ENCODE assay signal across 22 cellular contexts in the genomic region with DNA sequence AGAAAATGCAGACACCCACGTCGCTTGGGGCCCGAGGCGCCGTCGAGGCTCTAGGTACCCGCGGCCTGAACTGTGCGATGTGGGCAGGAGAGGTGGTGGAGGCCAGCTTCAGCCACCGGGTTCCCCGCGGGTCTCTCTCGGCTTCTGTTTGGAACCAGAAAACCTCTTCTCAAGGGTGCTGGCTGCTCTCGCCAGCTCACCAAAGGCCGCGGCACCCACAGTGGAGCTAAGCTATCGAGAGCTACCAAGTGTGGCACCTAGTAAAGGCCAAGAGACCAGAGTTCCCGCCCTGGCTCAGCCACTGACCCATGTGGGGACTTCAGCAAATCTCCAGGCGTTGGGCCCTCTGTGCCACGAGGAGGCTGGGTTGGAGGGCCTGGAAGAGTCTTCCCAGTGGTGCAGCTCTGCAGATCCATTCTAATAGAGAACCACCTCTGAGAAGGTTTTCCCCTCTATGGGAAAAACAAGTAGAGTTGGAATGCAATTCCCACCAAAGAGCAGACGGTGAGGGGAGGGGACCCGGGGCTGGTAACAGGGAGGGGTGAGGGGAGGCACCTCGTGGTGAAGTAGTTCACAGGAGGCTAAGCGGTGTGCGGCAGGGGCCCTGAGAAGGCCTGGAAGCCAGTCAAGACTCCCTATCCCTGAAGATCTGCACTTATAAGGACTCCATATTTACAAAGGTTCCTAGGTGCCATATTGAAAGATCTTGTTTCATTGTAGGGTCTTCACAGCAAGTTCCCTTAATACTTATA. TPM values are rescaled to one million over a fixed set of nuclear protein-coding genes. Genes with fewer than 3 reads are reported as not detected.
A peak's percentile ranks its signal among the peaks of the same experiment; 100 is the strongest.
DNase-seq lines count a peak whose midpoint lies in the region; ATAC-seq, FAIRE-seq and TF ChIP-seq lines count a peak whose summit lies in the region.
"Had no signal": no experiment of that assay in that cellular context is flagged by ENCODE, and none has a peak within 500 bp of the region (broad histone marks: within the 10 kb centered on the region; RNA-seq: fewer than 3 reads in every experiment).

No MANE protein-coding gene starts in this region.

- TF ChIP-seq RAD21 in K562 (CRISPR knock-in tag; conservative IDR thresholded peaks at IDR 0.05 in 1 of 2, IDR thresholded peaks at IDR 0.05 in 1 of 2) (no peak), H1 (IDR thresholded peaks at IDR 0.05 in 1 of 2, conservative IDR thresholded peaks at IDR 0.05 in 1 of 2; ENCODE audit: low read depth in 2 of 2, low read length in 2 of 2) (no peak)

- POLR2A ChIA-PET in K562 (lab: Yijun Ruan, JAX) (no interaction called here), H1 (lab: Charles Lee; ENCODE audit: partially characterized antibody) (no interaction called here)

- no peak overlapping the region for H2BK12ac ChIP-seq in H1 (ENCODE audit: low read depth, low read length)

- H3K56ac ChIP-seq in H1 (replicated peaks; ENCODE audit: insufficient read length, low read depth, low read length) = no peak overlapping the region

- CTCF ChIA-PET in K562 (lab: Yijun Ruan, JAX; ENCODE audit: low intra/inter-chr PET ratio) = no interaction called here
- CTCF ChIA-PET in H1 (lab: Charles Lee; ENCODE audit: partially characterized antibody) = interaction anchor here (0.6 to 0.8 kb wide), 2 partner anchors 13 to 45 kb away, joined by 3 read pairs; no protein-coding TSS in a partner anchor

- H3K23ac ChIP-seq in H1 (ENCODE audit: insufficient read length) = no peak overlapping the region

- no peak overlapping the region for H4K91ac ChIP-seq in H1 (replicated peaks; ENCODE audit: insufficient read length, low read length)

- H4K20me1 ChIP-seq in K562 (replicated peaks; ENCODE audit: control insufficient read depth, insufficient read depth, low read length) = no peaks in the 10 kb centered on the region
- no peaks in the 10 kb centered on the region for H4K20me1 ChIP-seq in H1 (replicated peaks in 1 of 2; ENCODE audit: control insufficient read depth in 1 of 2, insufficient read depth in 2 of 2, low read length in 2 of 2)
- H4K20me1 ChIP-seq: BLaER1 treated with 17β-estradiol and CSF1 and Interleukin-3, amounts not matched to agents 10 nM and 100 nM had no signal

- in situ Hi-C loops in K562 (cut with MboI) = no loop called here

- no peak for TF ChIP-seq POLR2A in K562 (conservative IDR thresholded peaks at IDR 0.05)
- no peak for TF ChIP-seq POLR2A in H1 (IDR thresholded peaks at IDR 0.05; ENCODE audit: control extremely low read depth in 1 of 2, low read depth in 2 of 2, low read length in 2 of 2)

- peaks cover 2% of the 10 kb centered on the region; the same call in 1 of the 2 replicates for H3K23me2 ChIP-seq in H1 (ENCODE audit: low read depth, low read length)

- H3K27ac ChIP-seq in K562 (ENCODE audit: extremely low read depth, low read depth, low read length) = no peak overlapping the region
- no peak overlapping the region for H3K27ac ChIP-seq in H1 (ENCODE audit: low read depth, low read length)
- H3K27ac ChIP-seq: 22Rv1; A549; BLaER1 treated with 17β-estradiol and CSF1 and Interleukin-3, amounts not matched to agents 10 nM and 100 nM; C4-2B had no signal

- H2BK120ac ChIP-seq in H1 (replicated peaks; ENCODE audit: low read depth, low read length) = no peak overlapping the region

- peak; percentile 57 for DNase-seq in H7
- no peak for DNase-seq in K562 (ENCODE audit: extremely low read depth in 1 of 4, low spot score in 3 of 4)
- DNase-seq in H1 (ENCODE audit: low read depth in 1 of 2, low spot score in 2 of 2) = no peak
- peak; percentile 76 for DNase-seq in posterior vena cava (ENCODE audit: low spot score)
- DNase-seq in EL = no peak
- no peak for DNase-seq in DMS79 (lab: John Stamatoyannopoulos, UW)
- DNase-seq: AML-193; Caco-2; Calu3; CD4-positive, alpha-beta T cell; CD8-positive, alpha-beta T cell; DND-41; GF-D8 had no signal

- no peak overlapping the region for H3K14ac ChIP-seq in H1 (ENCODE audit: insufficient read length)

- intact Hi-C loops in K562 (cut with micrococcal nuclease) (no loop called here), posterior vena cava (cut with DNase I) (no loop called here)

- H3K4me3 ChIP-seq in H7 (ENCODE audit: insufficient read depth, low read depth, low read length) = no peak overlapping the region
- no peak overlapping the region for H3K4me3 ChIP-seq in K562
- H3K4me3 ChIP-seq in H1 (ENCODE audit: extremely low read depth in 1 of 4, insufficient read depth in 2 of 4, low read depth in 3 of 4, low read length in 4 of 4) = no peak overlapping the region
- H3K4me3 ChIP-seq: A549; BLaER1 treated with 17β-estradiol and CSF1 and Interleukin-3, amounts not matched to agents 10 nM and 100 nM had no signal

- H3K27me3 ChIP-seq in H7 (ENCODE audit: control insufficient read depth, insufficient read depth, low read length) (peaks cover 2% of the 10 kb centered on the region), K562 (ENCODE audit: control insufficient read depth in 2 of 2, insufficient read depth in 2 of 2, low read length in 2 of 2) (no peaks in the 10 kb centered on the region), H1 (replicated peaks in 1 of 4; ENCODE audit: control insufficient read depth in 3 of 4, extremely low read depth in 1 of 4, insufficient read depth in 3 of 4, low read length in 3 of 4) (peaks cover 0 to 2% (median 0%) of the 10 kb centered on the region in 4 experiments; a peak in 1 of 7 replicates)

- no TSS peak for BruUV-seq in K562 (replicated peaks; lab: Mats Ljungman, UMichigan)

- TF ChIP-seq CTCF in K562 (IDR thresholded peaks at IDR 0.05 in 2 of 3, conservative IDR thresholded peaks at IDR 0.05 in 1 of 3; ENCODE audit: insufficient read depth in 2 of 3, low read depth in 1 of 3, low read length in 3 of 3) = no peak
- TF ChIP-seq CTCF in H1 (IDR thresholded peaks at IDR 0.05; ENCODE audit: control extremely low read depth in 1 of 3, insufficient read depth in 1 of 3, low read depth in 1 of 3, low read length in 3 of 3) = no peak

- no peak overlapping the region for H4K5ac ChIP-seq in H1 (ENCODE audit: insufficient read length, low read depth, low read length)

- no peak overlapping the region for H2BK20ac ChIP-seq in H1 (ENCODE audit: low read length)

- no peak overlapping the region for H2AK5ac ChIP-seq in H1 (ENCODE audit: low read depth, low read length)

- H3K79me2 ChIP-seq in K562 (ENCODE audit: control insufficient read depth, insufficient read depth, low read length) (no peaks in the 10 kb centered on the region), H1 (ENCODE audit: control insufficient read depth in 1 of 2, insufficient read depth in 2 of 2, low read length in 2 of 2) (no peaks in the 10 kb centered on the region)

- no peak overlapping the region for H2BK15ac ChIP-seq in H1 (ENCODE audit: low read length)

- H2BK5ac ChIP-seq in H1 (ENCODE audit: low read depth, low read length) = no peak overlapping the region

- no peaks in the 10 kb centered on the region for H3K9me1 ChIP-seq in K562 (ENCODE audit: control insufficient read depth, insufficient read depth, low read length)

- no peak overlapping the region for H3K4me2 ChIP-seq in K562 (ENCODE audit: insufficient read depth, low read length)
- no peak overlapping the region for H3K4me2 ChIP-seq in H1 (ENCODE audit: insufficient read depth in 1 of 2, low read depth in 2 of 2, low read length in 2 of 2)
- H3K4me2 ChIP-seq: A549; BLaER1 treated with 17β-estradiol and CSF1 and Interleukin-3, amounts not matched to agents 10 nM and 100 nM had no signal

- FAIRE-seq in K562 (lab: Jason Lieb, UNC) (no peak), H1 (lab: Jason Lieb, UNC) (no peak)
- FAIRE-seq: A549, D721Med, G401.6, GM12891 had no signal

- H3K9me3 ChIP-seq in K562 (replicated peaks; ENCODE audit: control insufficient read depth, insufficient read depth, low read depth, low read length) (no peaks in the 10 kb centered on the region), H1 (ENCODE audit: insufficient read depth in 2 of 2, low read depth in 1 of 2, low read length in 1 of 2) (no peaks in the 10 kb centered on the region)
- H3K9me3 ChIP-seq: A549, Caco-2 had no signal

- H3K9ac ChIP-seq in K562 (ENCODE audit: insufficient read depth in 1 of 2, low read depth in 2 of 2, low read length in 2 of 2) = no peak overlapping the region
- no peak overlapping the region for H3K9ac ChIP-seq in H1 (replicated peaks in 1 of 4; ENCODE audit: extremely low read depth in 1 of 4, low read depth in 3 of 4, low read length in 3 of 4)
- H3K9ac ChIP-seq: BLaER1 treated with 17β-estradiol and CSF1 and Interleukin-3, amounts not matched to agents 10 nM and 100 nM had no signal

- H3K36me3 ChIP-seq in H7 (replicated peaks; ENCODE audit: control insufficient read depth, insufficient read depth, low read length) = no peaks in the 10 kb centered on the region
- no peaks in the 10 kb centered on the region for H3K36me3 ChIP-seq in K562 (ENCODE audit: control insufficient read depth, insufficient read depth, low read length)
- no peaks in the 10 kb centered on the region for H3K36me3 ChIP-seq in H1 (ENCODE audit: control insufficient read depth in 2 of 4, insufficient read depth in 4 of 4, low read length in 3 of 4)
- H3K36me3 ChIP-seq: BLaER1 treated with 17β-estradiol and CSF1 and Interleukin-3, amounts not matched to agents 10 nM and 100 nM had no signal

- no peaks in the 10 kb centered on the region for H3K79me1 ChIP-seq in H1 (ENCODE audit: low read depth, low read length)

- H3K4me1 ChIP-seq in K562 (replicated peaks in 1 of 2; ENCODE audit: control insufficient read depth in 2 of 2, insufficient read depth in 2 of 2, low read length in 2 of 2) = peaks cover 0 to 2% of the 10 kb centered on the region in 2 experiments; a peak in 2 of 5 replicates
- peaks cover 0 to 3% (median 0%) of the 10 kb centered on the region in 4 experiments; a peak in 1 of 7 replicates for H3K4me1 ChIP-seq in H1 (replicated peaks in 1 of 4; ENCODE audit: control insufficient read depth in 3 of 4, insufficient read depth in 4 of 4, low read length in 3 of 4)
- H3K4me1 ChIP-seq: Caco-2 had no signal

- WGBS in K562 (ENCODE audit: insufficient coverage, low coverage, missing lambda C conversion rate) = 65% methylated on average over 24 of the region's 25 CpGs
- WGBS in H1 (ENCODE audit: extremely low coverage in 1 of 2, insufficient coverage in 1 of 2, insufficient read length in 1 of 2, insufficient replicate concordance in 2 of 2, low coverage in 1 of 2, low lambda C conversion rate in 2 of 2, missing lambda C conversion rate in 1 of 2), 2 experiments = 91% methylated on average over 13 of the region's 25 CpGs; no CpG with 5 or more reads in 1 of the 2 experiments

- TF ChIP-seq EP300 in K562 (IDR thresholded peaks at IDR 0.05; ENCODE audit: low read length) (no peak), H1 (IDR thresholded peaks at IDR 0.05; ENCODE audit: borderline replicate concordance in 1 of 2, low read depth in 2 of 2, low read length in 2 of 2) (no peak)

- H3K18ac ChIP-seq in H1 (ENCODE audit: extremely low read depth, low read length) = no peak overlapping the region

- H4K8ac ChIP-seq in H1 (ENCODE audit: extremely low read depth, insufficient read depth, low read length) = 0 out of 2 replicates have a peak overlapping the region, but pooled peaks have one; percentile 25

- no peak overlapping the region for H3K4ac ChIP-seq in H1 (replicated peaks; ENCODE audit: insufficient read length, low read depth, low read length)

- H2AFZ ChIP-seq in K562 (ENCODE audit: low read depth, low read length) (no peak overlapping the region), H1 (ENCODE audit: low read length) (no peak overlapping the region)

- ATAC-seq in K562 = no peak
- ATAC-seq in GM18861 (IDR thresholded peaks at IDR 0.05; ENCODE audit: unreplicated experiment) = no peak
- no peak for ATAC-seq in GM19351 (IDR thresholded peaks at IDR 0.05; ENCODE audit: unreplicated experiment)
- ATAC-seq: A549; CD8-positive, alpha-beta T cell had no signal

RNA-seq across cellular contexts. Expression of a gene that starts 5.5 kb away (rescaled TPM):
- total RNA-seq in H7 (2014; rRNA removed; shearing (Covaris generic)) = 304 and 306 TPM in 2 replicates
- 8.8 and 18.0 TPM in 2 replicates for total RNA-seq in K562 (2011; cell fraction: chromatin; rRNA removed; ENCODE audit: low replicate concordance)
- 6.4 and 8.7 TPM in 2 replicates for total RNA-seq in K562 (2011; cell fraction: nucleolus; rRNA removed)
- 11.2 and 14.2 TPM in 2 replicates for total RNA-seq in K562 (2011; cell fraction: nucleoplasm; rRNA removed)
- total RNA-seq in K562 (2014; rRNA removed) (63.0 and 64.5 TPM in 2 replicates), K562 (2014; rRNA removed; fragmentation: Illumina TruSeq; extraction: Trizol) (117 and 155 TPM in 2 replicates), K562 (2015; rRNA removed; fragmentation: Illumina TruSeq; extraction: Trizol) (86.9 and 89.8 TPM in 2 replicates), K562 (2021) (61.4 and 71.7 TPM in 2 replicates), posterior vena cava (1 to 10 TPM; 3.8 to 5.2 TPM)
- polyA plus RNA-seq in K562 (2011; rRNA removed) (21.6 and 36.7 TPM in 2 replicates), K562 (2014; fragmentation: Illumina TruSeq; extraction: Trizol) (168 and 175 TPM in 2 replicates), K562 (2014; fragmentation: Nextera tagmentation; extraction: Ambion mirVana) (100 to 1,000 TPM; 134 to 138 TPM), K562 (2014; rRNA removed) (90.5 and 118 TPM in 2 replicates), H1 (2011; rRNA removed) (34.1 and 55.8 TPM in 2 replicates)
- polyA plus RNA-seq in K562 (2011; cell fraction: cytosol; rRNA removed) = 3.4 and 7.9 TPM in 2 replicates
- polyA plus RNA-seq in K562 (2011; cell fraction: nucleus; rRNA removed) = 4.9 and 10.2 TPM in 2 replicates
- 55.3 and 91.8 TPM in 2 replicates for polyA plus RNA-seq in K562 (2012)
- 21.7 and 25.7 TPM in 2 replicates for polyA minus RNA-seq in K562 (2011; rRNA and poly(A)+ RNA removed)
- polyA minus RNA-seq in K562 (2011; cell fraction: cytosol; rRNA and poly(A)+ RNA removed) = 9.4 and 16.1 TPM in 2 replicates
- 6.7 and 11.9 TPM in 2 replicates for polyA minus RNA-seq in K562 (2011; cell fraction: nucleus; rRNA and poly(A)+ RNA removed)
- 340 and 346 TPM in 2 replicates for total RNA-seq in H1 (2021; fragmentation: NEBNext Ultra II Directional; extraction: Animal tissue kit (Norgen Biotek cat#: 25700))
- polyA plus RNA-seq in H1 (2011; cell fraction: cytosol; rRNA removed) = 75.2 TPM
- polyA plus RNA-seq in H1 (2011; cell fraction: nucleus; rRNA removed) = 17.0 TPM
- 179 to 527 TPM (median 189 TPM) in 4 replicates for polyA plus RNA-seq in H1 (2012, experiment 1 of 2)
- polyA plus RNA-seq in H1 (2012, experiment 2 of 2) = 50.1 TPM
- 237 TPM for polyA plus RNA-seq in H1 (2013, experiment 1 of 2)
- polyA plus RNA-seq in H1 (2013, experiment 2 of 2) = 238 TPM
- 60.8 and 61.3 TPM in 2 replicates for polyA minus RNA-seq in H1 (2011; rRNA and poly(A)+ RNA removed)
- 57.7 TPM for polyA minus RNA-seq in H1 (2011; cell fraction: cytosol; rRNA and poly(A)+ RNA removed)
- 46.2 TPM for polyA minus RNA-seq in H1 (2011; cell fraction: nucleus; rRNA and poly(A)+ RNA removed)

Comparison
In these comparisons a context has a peak if more than half of its experiments do, and no peak if none do; other contexts are left out.
1. DNase-seq: peak in H7 (single experiment) and posterior vena cava (single experiment); none in K562 (0 of 4), H1 (0 of 2), EL (single experiment) and DMS79 (single experiment).